In the genomic region with DNA sequence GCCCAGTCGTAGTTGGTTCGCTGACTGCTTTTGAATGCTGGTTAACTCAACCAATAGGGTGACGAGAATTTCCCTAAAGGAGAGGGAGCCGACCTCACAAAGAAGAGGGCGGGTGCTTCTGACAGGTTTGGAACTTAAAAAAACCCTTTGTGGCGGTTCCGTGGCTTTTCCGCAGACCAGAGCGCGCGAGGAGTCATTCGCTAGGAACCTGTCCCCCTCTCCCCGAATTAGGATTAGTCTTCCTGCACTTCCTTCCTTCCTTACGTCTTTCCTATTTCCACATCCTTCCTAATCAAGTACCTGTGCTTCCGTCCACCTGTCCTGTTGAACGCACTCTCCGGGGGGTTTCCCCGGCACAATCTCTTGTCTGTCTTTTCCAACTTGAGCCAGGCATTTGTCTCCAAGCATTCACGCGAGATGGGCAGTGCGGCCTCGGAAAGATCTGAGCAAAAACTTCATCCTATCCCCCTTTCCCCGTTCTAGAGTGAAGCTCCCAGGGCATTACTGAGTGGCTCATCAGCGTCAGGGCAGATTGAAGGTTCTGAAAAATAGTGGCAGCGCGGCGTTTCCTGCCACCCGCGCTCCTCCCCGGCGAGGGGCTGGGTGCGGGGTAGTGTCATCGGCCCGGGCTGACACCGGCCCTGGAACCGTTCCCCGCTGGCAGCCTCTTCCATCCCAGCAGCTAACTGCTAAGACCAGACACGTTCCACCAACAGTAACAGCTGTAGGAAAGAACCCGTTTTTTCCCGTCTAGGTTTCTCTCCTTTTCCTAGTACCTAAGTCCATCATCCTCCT, we compare ENCODE assay signal across 8 cellular contexts. TPM values are rescaled to one million over a fixed set of nuclear protein-coding genes. Genes with fewer than 3 reads are reported as not detected.
DNase-seq lines count a peak whose midpoint lies in the region; ATAC-seq and TF ChIP-seq lines count a peak whose summit lies in the region.

No MANE protein-coding gene starts in this region.

- no peak overlapping the region for H2AK5ac ChIP-seq in trophoblast cell (ENCODE audit: low read length)

- H2BK5ac ChIP-seq in trophoblast cell (ENCODE audit: low read depth, low read length, poor library complexity): peak overlapping the region; percentile 45

- H4K12ac ChIP-seq in trophoblast cell (ENCODE audit: low read depth, low read length): peak overlapping the region; percentile 46

- no peak for TF ChIP-seq EP300 in transverse colon (IDR thresholded peaks at IDR 0.05; ENCODE audit: low read depth)

- peak overlapping the region; percentile 66 for H4K8ac ChIP-seq in trophoblast cell (ENCODE audit: low read depth, low read length)

- H3K4me1 ChIP-seq in adipocyte (ENCODE audit: control insufficient read depth, insufficient read depth, low read length): peaks cover 4% of the 10 kb centered on the region
- H3K4me1 ChIP-seq in trophoblast cell (ENCODE audit: control insufficient read depth in 1 of 2, insufficient read depth in 2 of 2, low read length in 2 of 2): no peaks in the 10 kb centered on the region
- H3K4me1 ChIP-seq in transverse colon: peaks cover 1 to 28% (median 9%) of the 10 kb centered on the region in 4 donors

- no peaks in the 10 kb centered on the region for H3K27me3 ChIP-seq in adipocyte (replicated peaks; ENCODE audit: control insufficient read depth, insufficient read depth, low read length)
- no peaks in the 10 kb centered on the region for H3K27me3 ChIP-seq in trophoblast cell (ENCODE audit: insufficient read depth, low read length)
- no peaks in the 10 kb centered on the region for H3K27me3 ChIP-seq in transverse colon

- H4K91ac ChIP-seq in trophoblast cell (ENCODE audit: low read depth, low read length): peak overlapping the region; percentile 10

- H3K79me2 ChIP-seq in trophoblast cell (ENCODE audit: control insufficient read depth, insufficient read depth, low read length, poor library complexity): peaks cover 6% of the 10 kb centered on the region

- intact Hi-C loops in cardiac septum (cut with DNase I) (loop anchor here (2.0 to 5.0 kb wide), 2 partner anchors 70 to 346 kb away; no protein-coding TSS in a partner anchor), transverse colon (cut with DNase I; ENCODE audit: low total_unique reads) (no loop called here)

- H3K4ac ChIP-seq in trophoblast cell (ENCODE audit: low read depth, low read length): peak overlapping the region; percentile 19

- no peaks in the 10 kb centered on the region for H3K36me3 ChIP-seq in adipocyte (ENCODE audit: control insufficient read depth, insufficient read depth, low read length, severe bottlenecking)
- no peaks in the 10 kb centered on the region for H3K36me3 ChIP-seq in trophoblast cell (ENCODE audit: control insufficient read depth in 1 of 2, insufficient read depth in 2 of 2, low read length in 2 of 2)
- no peaks in the 10 kb centered on the region for H3K36me3 ChIP-seq in transverse colon

- H3K23ac ChIP-seq in trophoblast cell (ENCODE audit: low read length): no peak overlapping the region

- peak overlapping the region; percentile 14 for H3K18ac ChIP-seq in trophoblast cell (ENCODE audit: low read length)

- no peaks in the 10 kb centered on the region for H3K9me3 ChIP-seq in adipocyte (ENCODE audit: control insufficient read depth, low read length)
- H3K9me3 ChIP-seq in trophoblast cell (ENCODE audit: insufficient read depth, low read depth, low read length): no peaks in the 10 kb centered on the region
- H3K9me3 ChIP-seq in transverse colon: no peaks in the 10 kb centered on the region

- in situ Hi-C loops in transverse colon (cut with MboI; ENCODE audit: low pct_ligation_motif_present in 1 of 4, low pct_unique_long_range_greater_than_20kb in 1 of 4, low sequenced_read_pairs in 3 of 4): no loop called here

- H2AFZ ChIP-seq in trophoblast cell (ENCODE audit: insufficient read depth, low read length, poor library complexity): peak overlapping the region; percentile 69

- peak; percentile 87 for TF ChIP-seq POLR2A in transverse colon (IDR thresholded peaks at IDR 0.05)

- TF ChIP-seq CTCF in GM12865 (IDR thresholded peaks at IDR 0.05; ENCODE audit: insufficient read depth, low read depth, low read length, missing control alignments): no peak
- no peak for TF ChIP-seq CTCF in transverse colon (IDR thresholded peaks at IDR 0.05)

- H3K4me3 ChIP-seq in GM12865 (ENCODE audit: low read depth, low read length) (peak overlapping the region; percentile 99), adipocyte (ENCODE audit: low read length) (peak overlapping the region; percentile 94), trophoblast cell (ENCODE audit: low read depth, low read length) (peak overlapping the region; percentile 99), transverse colon (peak overlapping the region; percentile 64 to 99 (median 85))

- H3K79me1 ChIP-seq in trophoblast cell (ENCODE audit: low read length): peaks cover 12% of the 10 kb centered on the region

- peak overlapping the region; percentile 80 for H3K27ac ChIP-seq in trophoblast cell (ENCODE audit: low read depth, low read length)
- H3K27ac ChIP-seq in transverse colon: peak overlapping the region; percentile 97 to 100 (median 98)

- WGBS in trophoblast cell (ENCODE audit: extremely low coverage, insufficient coverage, insufficient read length): no CpG with 5 or more reads among the region's 40 CpGs
- 0 to 1% methylated on average over 14 to 40 of the region's 40 CpGs for WGBS in transverse colon (ENCODE audit: low coverage in 1 of 2), 2 donors

- DNase-seq in GM12865 (ENCODE audit: low read depth): peak; percentile 96
- peak; percentile 86 for DNase-seq in NCI-H128 (lab: John Stamatoyannopoulos, UW; ENCODE audit: unreplicated experiment)
- DNase-seq in SW 1271 (lab: John Stamatoyannopoulos, UW): peak; percentile 85 to 92
- peak; percentile 98 for DNase-seq in adipocyte (ENCODE audit: low read depth)
- DNase-seq in cardiac septum (ENCODE audit: low spot score): peak; percentile 90
- peak; percentile 89 to 95 for DNase-seq in trophoblast cell
- DNase-seq in transverse colon: peak; percentile 88

- peak overlapping the region; percentile 35 for H3K14ac ChIP-seq in trophoblast cell (ENCODE audit: low read length)

- no peak overlapping the region for H2BK12ac ChIP-seq in trophoblast cell (ENCODE audit: low read length)

- ATAC-seq in HG02759 (IDR thresholded peaks at IDR 0.05; ENCODE audit: unreplicated experiment): peak; percentile 73

- H2BK120ac ChIP-seq in trophoblast cell (ENCODE audit: insufficient read depth, low read length, poor library complexity): no peak overlapping the region

- peak overlapping the region; percentile 99 for H3K4me2 ChIP-seq in trophoblast cell (ENCODE audit: low read length)

- H3K9ac ChIP-seq in adipocyte (ENCODE audit: low read length) (peak overlapping the region; percentile 97), trophoblast cell (ENCODE audit: low read length) (peak overlapping the region; percentile 25)

RNA-seq across cellular contexts. Expression of gene STXBP5, which starts 1.5 kb away (rescaled TPM):
- total RNA-seq in cardiac septum (17.7 TPM), transverse colon (10 to 100 TPM; 58.7 to 99.5 (median 85.0) TPM)
- polyA plus RNA-seq in trophoblast cell (2013): 10.0 and 10.7 TPM in 2 replicates

Comparison
In these comparisons a context has a peak if more than half of its experiments do, and no peak if none do; other contexts are left out.
1. Peak in every context shown above with its lines: DNase-seq, ATAC-seq, H3K4me3 ChIP-seq and H3K27ac ChIP-seq.